In the genomic region with DNA sequence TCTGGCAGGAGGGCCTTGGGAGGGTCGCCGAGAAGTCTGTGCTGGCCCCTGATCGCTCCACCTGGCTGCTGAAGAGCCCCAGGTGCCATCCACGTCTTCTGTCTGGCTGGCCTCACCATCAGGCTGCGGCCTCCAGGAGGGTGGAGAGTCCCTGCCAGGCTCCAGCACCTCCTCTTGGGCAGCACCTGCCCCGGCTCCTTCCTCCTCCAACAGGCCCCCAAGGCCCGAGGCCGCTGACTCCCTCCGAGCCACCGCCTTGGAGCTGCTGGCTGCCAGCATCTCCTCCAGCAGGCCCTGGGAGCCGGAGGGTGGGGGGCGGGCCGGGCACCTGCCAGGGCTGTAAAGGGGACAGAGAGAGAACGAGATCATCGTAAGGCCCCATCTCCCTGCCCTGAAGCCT, we compare ENCODE assay signal across 21 cellular contexts. TPM values are rescaled to one million over a fixed set of nuclear protein-coding genes. Genes with fewer than 3 reads are reported as not detected.
"Had no signal": no experiment of that assay in that cellular context is flagged by ENCODE, and none has a peak within 500 bp of the region (broad histone marks: within the 10 kb centered on the region; RNA-seq: fewer than 3 reads in every experiment).

No MANE protein-coding gene starts in this region.

- H3K27me3 ChIP-seq: esophagus squamous epithelium, right lobe of liver, transverse colon had no signal

- H3K9me3 ChIP-seq: prostate gland, right lobe of liver had no signal

- DNase-seq: cortex of kidney; effector memory CD4-positive, alpha-beta T cell; esophagus squamous epithelium; foreskin fibroblast; immature natural killer cell; natural killer cell; nucleus accumbens; right lobe of liver; stimulated activated CD4-positive, alpha-beta T cell treated with anti-CD3 and anti-CD28 coated beads, Interleukin-2, amount 100 ng/mL, for 24 hours; stimulated activated CD4-positive, alpha-beta T cell treated with anti-CD3 and anti-CD28 coated beads, Interleukin-4, amount 100 ng/mL, for 4 hours; stimulated activated naive B cell treated with anti-CD40 and anti-IgM and Interleukin-4, amounts not matched to agents 10 μg/mL and 1 μg/mL and 100 μg/mL, for 72 hours; stimulated activated naive CD8-positive, alpha-beta T cell treated with anti-CD3 and anti-CD28 coated beads, Interleukin-15, amount 100 ng/mL, for 72 hours; substantia nigra; transverse colon had no signal

- H3K4me3 ChIP-seq: esophagus squamous epithelium, prostate gland, right lobe of liver, thoracic aorta, transverse colon had no signal

- ATAC-seq: natural killer cell; right lobe of liver; stimulated activated naive B cell treated with anti-CD40 and anti-IgM and Interleukin-4, amounts not matched to agents 10 μg/mL and 1 μg/mL and 100 μg/mL, for 72 hours; stimulated activated naive CD8-positive, alpha-beta T cell treated with anti-CD3 and anti-CD28 coated beads, Interleukin-15, amount 100 ng/mL, for 72 hours had no signal

- H3K27ac ChIP-seq: parathyroid adenoma, prostate gland, right lobe of liver, thoracic aorta, transverse colon had no signal

RNA-seq across cellular contexts. Expression of gene P2RX3, which starts 35.7 kb away (rescaled TPM):
- total RNA-seq: epithelial cell of proximal tubule, esophagus squamous epithelium, myocyte, natural killer cell, renal cortical epithelial cell, thoracic aorta, transverse colon had no signal
- polyA plus RNA-seq: immature natural killer cell, keratinocyte had no signal
